1 cellular context compared by ENCODE assay signal in genomic region chr16:58000706-58001676, GRCh38.
A peak's percentile ranks its signal among the peaks of the same experiment; 100 is the strongest.
TF ChIP-seq lines count a peak whose summit lies in the region.

Gene USB1 (plus strand): TSS chr16:58001407. CDS start chr16:58001484, 77 bp downstream.

TF ChIP-seq in WTC11, 78 proteins besides CTCF, POLR2A, EP300 and RAD21 (continued from another document):
- peak; percentile 47; the same call in 1 of the 2 replicates for TF ChIP-seq HMGXB4 (CRISPR knock-in tag; IDR thresholded peaks at IDR 0.05)
- peak; percentile 44; the same call in 1 of the 2 replicates for TF ChIP-seq ETV6 (CRISPR knock-in tag; IDR thresholded peaks at IDR 0.05)
- TF ChIP-seq ATF6 (CRISPR knock-in tag; IDR thresholded peaks at IDR 0.05) = no peak
- peak; percentile 83 for TF ChIP-seq SP1 (CRISPR knock-in tag; conservative IDR thresholded peaks at IDR 0.05)
- 0 out of 2 replicates have a peak, but pooled peaks have one; percentile 27 for TF ChIP-seq ZNF121 (CRISPR knock-in tag; IDR thresholded peaks at IDR 0.05)
- peak; percentile 56; the same call in 1 of the 2 replicates for TF ChIP-seq SMAD3 (CRISPR knock-in tag; IDR thresholded peaks at IDR 0.05; ENCODE audit: borderline replicate concordance)
- TF ChIP-seq MYBL2 (CRISPR knock-in tag; IDR thresholded peaks at IDR 0.05) = peak; percentile 24; the same call in 1 of the 2 replicates
- TF ChIP-seq ARID4B (CRISPR knock-in tag; IDR thresholded peaks at IDR 0.05; ENCODE audit: borderline replicate concordance) = 0 out of 2 replicates have a peak, but pooled peaks have one; percentile 8
- no peak for TF ChIP-seq HMGA2 (CRISPR knock-in tag; IDR thresholded peaks at IDR 0.05)
- TF ChIP-seq STAT6 (CRISPR knock-in tag; conservative IDR thresholded peaks at IDR 0.05; ENCODE audit: low read depth) = no peak
- peak; percentile 78 for TF ChIP-seq MAX (CRISPR knock-in tag; IDR thresholded peaks at IDR 0.05)
- TF ChIP-seq ELF4 (CRISPR knock-in tag; IDR thresholded peaks at IDR 0.05; ENCODE audit: low read depth) = no peak
- TF ChIP-seq ZNF138 (CRISPR knock-in tag; conservative IDR thresholded peaks at IDR 0.05) = no peak
- no peak for TF ChIP-seq NFATC4 (CRISPR knock-in tag; IDR thresholded peaks at IDR 0.05)
- TF ChIP-seq OVOL2 (CRISPR knock-in tag; IDR thresholded peaks at IDR 0.05; ENCODE audit: borderline replicate concordance) = no peak
- TF ChIP-seq NFYB (CRISPR knock-in tag; conservative IDR thresholded peaks at IDR 0.05; ENCODE audit: low read depth) = no peak
- TF ChIP-seq FOXK1 (CRISPR knock-in tag; IDR thresholded peaks at IDR 0.05) = no peak
- 0 out of 2 replicates have a peak, but pooled peaks have one; percentile 29 for TF ChIP-seq ZBTB21 (CRISPR knock-in tag; IDR thresholded peaks at IDR 0.05; ENCODE audit: borderline replicate concordance)
- peak; percentile 51; the same call in 1 of the 2 replicates for TF ChIP-seq ZNF281 (CRISPR knock-in tag; IDR thresholded peaks at IDR 0.05)
- no peak for TF ChIP-seq EMX1 (CRISPR knock-in tag; IDR thresholded peaks at IDR 0.05)
- TF ChIP-seq ERG (CRISPR knock-in tag; IDR thresholded peaks at IDR 0.05) = no peak
- no peak for TF ChIP-seq TCF7 (CRISPR knock-in tag; IDR thresholded peaks at IDR 0.05; ENCODE audit: low read depth)
